Comparison of ENCODE assay signal across 8 cellular contexts in genomic region chr3:16600771-16601538, GRCh38. TPM values are rescaled to one million over a fixed set of nuclear protein-coding genes. Genes with fewer than 3 reads are reported as not detected.
DNase-seq lines count a peak whose midpoint lies in the region; ATAC-seq, FAIRE-seq and TF ChIP-seq lines count a peak whose summit lies in the region.

No MANE protein-coding gene starts in this region.

- DNase-seq in AG20443 (ENCODE audit: low spot score) (peak; percentile 60), NCI-H2171 (lab: John Stamatoyannopoulos, UW) (peak; percentile 70), cardiac fibroblast (ENCODE audit: low read depth in 2 of 2) (peak; percentile 92 to 93), keratinocyte (ENCODE audit: low read depth, low spot score) (peak; percentile 28)
- peak; percentile 57 to 74 for DNase-seq in stimulated activated CD4-positive, alpha-beta T cell treated with anti-CD3 and anti-CD28 coated beads, Interleukin-1b, Interleukin-23, amount 100 ng/mL, for 1 hour (ENCODE audit: low read depth in 2 of 2)

- no peak overlapping the region for H3K27ac ChIP-seq in keratinocyte (ENCODE audit: control insufficient read depth, insufficient read depth, low read length)

- no peaks in the 10 kb centered on the region for H3K4me1 ChIP-seq in keratinocyte (ENCODE audit: control insufficient read depth, extremely low read depth, insufficient read depth, low read length)

- H3K9ac ChIP-seq in keratinocyte (ENCODE audit: control insufficient read depth, extremely low read depth, insufficient read depth, low read length) = no peak overlapping the region

- no peaks in the 10 kb centered on the region for H3K9me3 ChIP-seq in keratinocyte (ENCODE audit: control insufficient read depth, low read depth, low read length)

- no peaks in the 10 kb centered on the region for H3K27me3 ChIP-seq in keratinocyte (ENCODE audit: control insufficient read depth, extremely low read depth, insufficient read depth, low read length)

- H3K79me2 ChIP-seq in keratinocyte (ENCODE audit: control insufficient read depth, insufficient read depth, low read length) = no peaks in the 10 kb centered on the region

- H3K9me1 ChIP-seq in keratinocyte (ENCODE audit: control insufficient read depth, extremely low read depth, insufficient read depth, low read length) = no peaks in the 10 kb centered on the region

- H4K20me1 ChIP-seq in keratinocyte (ENCODE audit: control insufficient read depth, extremely low read depth, insufficient read depth, low read length) = no peaks in the 10 kb centered on the region

- no peak overlapping the region for H2AFZ ChIP-seq in keratinocyte (ENCODE audit: control insufficient read depth, low read length)

- H3K4me3 ChIP-seq in WI38 (ENCODE audit: low read depth, low read length) (no peak overlapping the region), cardiac fibroblast (replicated peaks in 1 of 2; ENCODE audit: low read depth in 2 of 2, low read length in 2 of 2) (no peak overlapping the region), keratinocyte (ENCODE audit: control insufficient read depth in 2 of 3, extremely low read depth in 1 of 3, insufficient read depth in 2 of 3, low read depth in 1 of 3, low read length in 3 of 3) (no peak overlapping the region)

- ATAC-seq in GM21576 (IDR thresholded peaks at IDR 0.05; ENCODE audit: unreplicated experiment) = peak; percentile 47
- no peak for ATAC-seq in GM18520 (IDR thresholded peaks at IDR 0.05; ENCODE audit: unreplicated experiment)

- H3K36me3 ChIP-seq in keratinocyte (ENCODE audit: control insufficient read depth in 2 of 2, extremely low read depth in 1 of 2, insufficient read depth in 2 of 2, low read length in 2 of 2) = no peaks in the 10 kb centered on the region

- no peak for FAIRE-seq in keratinocyte (lab: Jason Lieb, UNC)

- H3K4me2 ChIP-seq in keratinocyte (ENCODE audit: control insufficient read depth, extremely low read depth, insufficient read depth, low read depth, low read length) = no peak overlapping the region

- dilution Hi-C loops in keratinocyte (cut with MboI; ENCODE audit: extremely low pct_ligation_motif_present, low sequenced_read_pairs) = loop anchor here (25.0 kb wide), 1 partner anchor 261 kb away; no protein-coding TSS in a partner anchor

- TF ChIP-seq CTCF in WI38 (IDR thresholded peaks at IDR 0.05; ENCODE audit: low read depth, low read length) (peak; percentile 60), cardiac fibroblast (IDR thresholded peaks at IDR 0.05; ENCODE audit: low read depth, low read length) (peak; percentile 68), keratinocyte (optimal IDR thresholded peaks at IDR 0.05 in 1 of 3, IDR thresholded peaks at IDR 0.05 in 1 of 3, conservative IDR thresholded peaks at IDR 0.05 in 1 of 3; ENCODE audit: extremely low read depth in 1 of 3, insufficient read depth in 2 of 3, low read length in 3 of 3) (peak; percentile 58 to 66 (median 66))

RNA-seq across cellular contexts. Expression of gene DAZL, which starts 4.3 kb away (rescaled TPM):
- polyA plus RNA-seq in keratinocyte = not detected in 3 replicates
- polyA plus RNA-seq in keratinocyte (2011; ENCODE audit: low read depth) = not detected
- not detected in 2 replicates for polyA plus RNA-seq in keratinocyte (2011; cell fraction: cytosol; rRNA removed)
- polyA plus RNA-seq in keratinocyte (2011; cell fraction: nucleus; rRNA removed) = not detected in 2 replicates
- not detected in 2 replicates for polyA plus RNA-seq in keratinocyte (2012; ENCODE audit: low replicate concordance)
- not detected in 3 replicates for polyA minus RNA-seq in keratinocyte
- not detected for polyA minus RNA-seq in keratinocyte (2011; cell fraction: cytosol; rRNA and poly(A)+ RNA removed)
- polyA minus RNA-seq in keratinocyte (2011; cell fraction: nucleus; rRNA and poly(A)+ RNA removed) = not detected in 2 replicates

Comparison
In these comparisons a context has a peak if more than half of its experiments do, and no peak if none do; other contexts are left out.
1. DNase-seq: peak in every context shown above with its lines; median percentile 92 in cardiac fibroblast; 70 in NCI-H2171; 66 in stimulated activated CD4-positive, alpha-beta T cell treated with anti-CD3 and anti-CD28 coated beads, Interleukin-1b, Interleukin-23, amount 100 ng/mL, for 1 hour; 60 in AG20443; 28 in keratinocyte.